ENCODE assay signal across 8 cellular contexts in the genomic region with DNA sequence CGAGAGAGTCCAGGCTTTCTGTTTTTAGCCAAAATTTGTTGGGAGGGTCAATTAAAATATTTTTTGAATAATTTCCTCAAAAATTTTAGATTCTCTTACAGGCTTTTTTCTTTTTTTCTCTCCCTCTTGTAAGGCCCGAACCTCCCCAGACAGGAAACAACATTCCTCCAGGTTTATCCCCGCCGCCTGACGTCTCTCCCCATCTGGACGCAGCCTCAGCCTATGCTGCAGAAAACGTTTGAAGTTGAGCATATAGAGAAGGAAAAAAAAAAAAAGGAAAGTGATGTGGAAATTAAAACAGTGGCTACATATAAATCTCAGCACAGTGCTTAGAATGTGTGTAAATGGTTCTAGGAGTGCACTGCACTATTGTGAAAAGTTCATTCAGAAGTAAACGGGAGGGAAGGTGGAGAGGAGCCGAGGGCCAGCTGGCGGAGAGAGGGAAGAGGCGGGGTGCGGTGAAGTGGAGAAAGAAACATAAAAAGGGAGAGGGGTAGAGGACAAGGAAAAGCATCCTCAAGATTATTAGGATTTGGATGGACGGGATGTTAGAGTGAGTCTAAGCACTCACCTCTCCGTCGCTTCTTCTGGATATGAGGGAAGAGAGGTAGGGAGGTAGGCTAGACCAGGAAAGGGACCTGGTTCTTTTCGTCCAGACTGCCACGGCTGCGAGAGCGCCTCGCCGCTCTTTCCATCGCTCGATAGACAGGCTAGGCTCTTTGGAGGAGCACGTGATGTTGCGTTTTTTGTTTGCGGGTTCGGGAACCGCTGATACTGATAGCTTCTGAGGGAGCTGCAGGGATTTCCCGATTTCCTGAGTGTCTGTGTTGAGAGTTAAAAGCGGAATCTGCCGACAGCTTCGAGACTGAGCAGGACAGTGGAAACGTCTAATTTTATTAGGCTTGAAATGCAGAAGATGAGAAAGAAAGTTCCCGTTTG.
DNase-seq lines count a peak whose midpoint lies in the region; ATAC-seq and TF ChIP-seq lines count a peak whose summit lies in the region.
"Had no signal": no experiment of that assay in that cellular context is flagged by ENCODE, and none has a peak within 500 bp of the region (broad histone marks: within the 10 kb centered on the region; RNA-seq: fewer than 3 reads in every experiment).

No MANE protein-coding gene starts in this region.

- H2AFZ ChIP-seq in Karpas-422 (ENCODE audit: low read length) (no peak overlapping the region), neural cell (ENCODE audit: low read depth, low read length) (no peak overlapping the region)

- no peak overlapping the region for H3K9ac ChIP-seq in Karpas-422 (ENCODE audit: low read length)
- no peak overlapping the region for H3K9ac ChIP-seq in neural cell (ENCODE audit: low read length)

- H3K27ac ChIP-seq in Karpas-422 (ENCODE audit: low read length) (no peak overlapping the region), ectodermal cell (ENCODE audit: insufficient read depth, low read depth, low read length, poor library complexity, severe bottlenecking) (no peak overlapping the region), neural cell (ENCODE audit: low read length) (no peak overlapping the region)

- H3F3A ChIP-seq in neural cell (ENCODE audit: insufficient read depth, low read length, poor library complexity, severe bottlenecking), result no peaks in the 10 kb centered on the region

- no peak for TF ChIP-seq CTCF in neural cell (IDR thresholded peaks at IDR 0.05; ENCODE audit: poor library complexity, severe bottlenecking)

- no peak overlapping the region for H3K4me3 ChIP-seq in Karpas-422 (ENCODE audit: low read length)
- peak overlapping the region; percentile 23 for H3K4me3 ChIP-seq in ectodermal cell (ENCODE audit: insufficient read depth, low read depth, low read length)
- H3K4me3 ChIP-seq in neural cell (ENCODE audit: low read length), result peak overlapping the region; percentile 55

- no peak overlapping the region for H3K27ac Mint-ChIP-seq in effector memory CD8-positive, alpha-beta T cell

- WGBS in ectodermal cell, 2 experiments, result 2% methylated on average over 33 to 34 of the region's 34 CpGs

- no peaks in the 10 kb centered on the region for H3K79me2 ChIP-seq in Karpas-422 (ENCODE audit: low read length)
- H3K79me2 ChIP-seq in neural cell (replicated peaks; ENCODE audit: insufficient read depth, low read length), result no peaks in the 10 kb centered on the region

- H3K9me2 ChIP-seq in Karpas-422 (replicated peaks; ENCODE audit: insufficient read depth, low read length), result no peaks in the 10 kb centered on the region
- no peaks in the 10 kb centered on the region for H3K9me2 ChIP-seq in neural cell (ENCODE audit: insufficient read depth, low read length)

- H3K9me3 ChIP-seq in Karpas-422 (ENCODE audit: low read length), result no peaks in the 10 kb centered on the region
- no peaks in the 10 kb centered on the region for H3K9me3 ChIP-seq in ectodermal cell (ENCODE audit: control insufficient read depth, low read length)
- no peaks in the 10 kb centered on the region for H3K9me3 ChIP-seq in neural cell (ENCODE audit: low read length)

- H3K27me3 ChIP-seq in Karpas-422 (ENCODE audit: low read length), result no peaks in the 10 kb centered on the region
- peaks cover 81% of the 10 kb centered on the region for H3K27me3 ChIP-seq in ectodermal cell (ENCODE audit: control insufficient read depth, insufficient read depth, low read length, poor library complexity, severe bottlenecking)
- H3K27me3 ChIP-seq in neural cell (ENCODE audit: insufficient read depth, low read depth, low read length), result peaks cover 87% of the 10 kb centered on the region

- no peak for TF ChIP-seq EP300 in neural cell (conservative IDR thresholded peaks at IDR 0.05; ENCODE audit: poor library complexity, severe bottlenecking)

- H3K4me1 Mint-ChIP-seq in effector memory CD8-positive, alpha-beta T cell (ENCODE audit: low read depth in 2 of 2), result peaks cover 0 to 6% of the 10 kb centered on the region in 2 donors

- H3K4me3 Mint-ChIP-seq in effector memory CD8-positive, alpha-beta T cell, result no peak overlapping the region

- no peaks in the 10 kb centered on the region for H4K20me1 ChIP-seq in Karpas-422 (ENCODE audit: insufficient read depth, low read depth, low read length)
- H4K20me1 ChIP-seq in neural cell (ENCODE audit: insufficient read depth), result no peaks in the 10 kb centered on the region

- H3K4me2 ChIP-seq in Karpas-422 (ENCODE audit: low read depth, low read length, poor library complexity, severe bottlenecking), result no peak overlapping the region
- H3K4me2 ChIP-seq in neural cell (ENCODE audit: low read length), result no peak overlapping the region

- H3K4me1 ChIP-seq in Karpas-422 (ENCODE audit: low read length) (no peaks in the 10 kb centered on the region), ectodermal cell (ENCODE audit: control insufficient read depth, insufficient read depth, low read length) (peaks cover 10% of the 10 kb centered on the region)

- DNase-seq in DMS114 treated with DMSO at 0.1 percent for 48 hours (lab: John Stamatoyannopoulos, UW; ENCODE audit: unreplicated experiment) (peak; percentile 40), Karpas-422 (peak; percentile 20), A172 (ENCODE audit: low spot score) (no peak), NCI-H128 (lab: John Stamatoyannopoulos, UW; ENCODE audit: unreplicated experiment) (no peak)
- DNase-seq in effector memory CD8-positive, alpha-beta T cell, result no peak
- DNase-seq: NCI-H774 had no signal

- H3K27me3 Mint-ChIP-seq in effector memory CD8-positive, alpha-beta T cell, result peaks cover 87 to 94% of the 10 kb centered on the region in 2 donors

- H3K36me3 Mint-ChIP-seq in effector memory CD8-positive, alpha-beta T cell (ENCODE audit: insufficient read depth), result no peaks in the 10 kb centered on the region

- no peak for TF ChIP-seq RAD21 in neural cell (conservative IDR thresholded peaks at IDR 0.05)

- H3K36me3 ChIP-seq in Karpas-422 (ENCODE audit: insufficient read depth, low read length) (no peaks in the 10 kb centered on the region), ectodermal cell (ENCODE audit: control insufficient read depth, insufficient read depth, low read length) (no peaks in the 10 kb centered on the region), neural cell (ENCODE audit: insufficient read depth, low read length) (no peaks in the 10 kb centered on the region)

- no peaks in the 10 kb centered on the region for H3K9me3 Mint-ChIP-seq in effector memory CD8-positive, alpha-beta T cell

- ATAC-seq in effector memory CD8-positive, alpha-beta T cell (replicated peaks), result no peak

TF ChIP-seq in neural cell, 6 proteins besides CTCF, POLR2A, EP300 and RAD21:
- no peak for TF ChIP-seq REST (IDR thresholded peaks at IDR 0.05; ENCODE audit: borderline replicate concordance)
- TF ChIP-seq POLR2AphosphoS5 (IDR thresholded peaks at IDR 0.05), result no peak
- no peak for TF ChIP-seq EZH2 (IDR thresholded peaks at IDR 0.05; ENCODE audit: borderline replicate concordance, insufficient read depth, low read length, poor library complexity, severe bottlenecking)
- no peak for TF ChIP-seq MXI1 (conservative IDR thresholded peaks at IDR 0.05; ENCODE audit: poor library complexity, severe bottlenecking)
- no peak for TF ChIP-seq SMC3 (conservative IDR thresholded peaks at IDR 0.05; ENCODE audit: poor library complexity)
- TF ChIP-seq TAF1 (IDR thresholded peaks at IDR 0.05; ENCODE audit: low read depth), result no peak

Comparison
In these comparisons a context has a peak if more than half of its experiments do, and no peak if none do; other contexts are left out.
1. DNase-seq: peak in DMS114 treated with DMSO at 0.1 percent for 48 hours (single experiment) and Karpas-422 (single experiment); none in A172 (single experiment), NCI-H128 (single experiment) and effector memory CD8-positive, alpha-beta T cell (0 of 3).